ENCODE assay signal across 1 cellular context in the genomic region with DNA sequence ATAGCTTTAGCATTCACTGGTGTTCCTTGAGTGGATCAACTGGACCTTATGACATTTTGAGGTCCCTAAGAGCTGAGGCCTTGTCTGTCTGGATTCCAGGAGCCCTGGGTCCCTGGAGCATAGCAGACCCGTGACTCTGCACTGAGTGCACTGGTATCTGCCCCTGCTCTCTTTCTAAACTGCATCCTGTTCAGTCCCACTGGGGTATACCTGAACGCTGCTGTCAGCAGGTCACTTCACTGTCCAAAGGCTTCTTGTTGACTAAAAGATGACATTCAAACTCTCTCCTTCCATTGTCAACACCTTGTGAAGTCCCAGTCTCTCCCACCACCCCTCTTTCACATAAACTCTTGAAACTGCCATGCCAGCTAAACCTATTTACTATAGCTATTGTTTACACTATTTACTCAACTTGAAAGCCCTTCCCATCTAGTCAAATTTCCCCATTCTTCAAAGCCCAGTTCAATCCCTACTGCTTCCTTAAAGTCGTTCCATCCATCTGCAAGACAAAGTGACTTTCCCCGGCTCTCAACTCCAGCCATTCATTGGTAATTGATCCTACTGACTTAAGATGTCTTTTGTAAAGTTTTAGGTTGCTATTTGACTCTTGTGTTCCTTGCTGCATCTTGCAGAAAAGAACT.
A peak's percentile ranks its signal among the peaks of the same experiment; 100 is the strongest.
TF ChIP-seq lines count a peak whose summit lies in the region.

No MANE protein-coding gene starts in this region.

TF ChIP-seq in H1, 55 proteins besides CTCF, POLR2A, EP300 and RAD21:
- TF ChIP-seq BCL11A (IDR thresholded peaks at IDR 0.05; ENCODE audit: low read depth in 2 of 2, low read length in 2 of 2) (peak in 1 of 2 experiments; percentile 10), ASH2L (IDR thresholded peaks at IDR 0.05; ENCODE audit: low read length) (peak; percentile 40), NANOG (IDR thresholded peaks at IDR 0.05; ENCODE audit: insufficient read depth, low read depth, low read length, poor library complexity, severe bottlenecking) (peak; percentile 98), HDAC6 (IDR thresholded peaks at IDR 0.05; ENCODE audit: low read depth, low read length) (no peak), TEAD4 (IDR thresholded peaks at IDR 0.05; ENCODE audit: low read depth, low read length) (no peak), HDAC2 (IDR thresholded peaks at IDR 0.05; ENCODE audit: borderline replicate concordance in 1 of 2, low read depth in 2 of 2, low read length in 2 of 2) (peak in 1 of 2 experiments; percentile 61; a peak in 1 of 4 replicates), SIN3A (conservative IDR thresholded peaks at IDR 0.05 in 1 of 2, IDR thresholded peaks at IDR 0.05 in 1 of 2; ENCODE audit: low read depth in 1 of 2, low read length in 2 of 2) (no peak), KDM5A (IDR thresholded peaks at IDR 0.05; ENCODE audit: low read length) (no peak), KDM1A (IDR thresholded peaks at IDR 0.05; ENCODE audit: borderline replicate concordance, low read length) (no peak), POLR2AphosphoS5 (IDR thresholded peaks at IDR 0.05; ENCODE audit: low read depth, low read length) (no peak), SP4 (IDR thresholded peaks at IDR 0.05; ENCODE audit: low read length) (no peak), SP1 (IDR thresholded peaks at IDR 0.05; ENCODE audit: low read depth, low read length) (peak; percentile 52; the same call in 1 of the 2 replicates), SIX5 (IDR thresholded peaks at IDR 0.05; ENCODE audit: low read depth, low read length) (no peak), JUN (IDR thresholded peaks at IDR 0.05; ENCODE audit: low read depth, low read length) (no peak), TCF12 (IDR thresholded peaks at IDR 0.05; ENCODE audit: low read depth, low read length) (no peak), TBP (IDR thresholded peaks at IDR 0.05; ENCODE audit: low read depth, low read length) (no peak), BACH1 (IDR thresholded peaks at IDR 0.05; ENCODE audit: low read length) (no peak), POU5F1 (IDR thresholded peaks at IDR 0.05; ENCODE audit: low read depth, low read length) (peak; percentile 81), TAF7 (optimal IDR thresholded peaks at IDR 0.05; ENCODE audit: borderline replicate concordance, low read depth, low read length) (no peak), GTF2F1 (IDR thresholded peaks at IDR 0.05; ENCODE audit: borderline replicate concordance, low read depth, low read length) (no peak), FOSL1 (IDR thresholded peaks at IDR 0.05; ENCODE audit: insufficient read depth, low read depth, low read length) (no peak), RNF2 (IDR thresholded peaks at IDR 0.05; ENCODE audit: borderline replicate concordance, low read depth, low read length, missing control alignments, poor library complexity, severe bottlenecking) (no peak)
- TF ChIP-seq, protein P1, sequence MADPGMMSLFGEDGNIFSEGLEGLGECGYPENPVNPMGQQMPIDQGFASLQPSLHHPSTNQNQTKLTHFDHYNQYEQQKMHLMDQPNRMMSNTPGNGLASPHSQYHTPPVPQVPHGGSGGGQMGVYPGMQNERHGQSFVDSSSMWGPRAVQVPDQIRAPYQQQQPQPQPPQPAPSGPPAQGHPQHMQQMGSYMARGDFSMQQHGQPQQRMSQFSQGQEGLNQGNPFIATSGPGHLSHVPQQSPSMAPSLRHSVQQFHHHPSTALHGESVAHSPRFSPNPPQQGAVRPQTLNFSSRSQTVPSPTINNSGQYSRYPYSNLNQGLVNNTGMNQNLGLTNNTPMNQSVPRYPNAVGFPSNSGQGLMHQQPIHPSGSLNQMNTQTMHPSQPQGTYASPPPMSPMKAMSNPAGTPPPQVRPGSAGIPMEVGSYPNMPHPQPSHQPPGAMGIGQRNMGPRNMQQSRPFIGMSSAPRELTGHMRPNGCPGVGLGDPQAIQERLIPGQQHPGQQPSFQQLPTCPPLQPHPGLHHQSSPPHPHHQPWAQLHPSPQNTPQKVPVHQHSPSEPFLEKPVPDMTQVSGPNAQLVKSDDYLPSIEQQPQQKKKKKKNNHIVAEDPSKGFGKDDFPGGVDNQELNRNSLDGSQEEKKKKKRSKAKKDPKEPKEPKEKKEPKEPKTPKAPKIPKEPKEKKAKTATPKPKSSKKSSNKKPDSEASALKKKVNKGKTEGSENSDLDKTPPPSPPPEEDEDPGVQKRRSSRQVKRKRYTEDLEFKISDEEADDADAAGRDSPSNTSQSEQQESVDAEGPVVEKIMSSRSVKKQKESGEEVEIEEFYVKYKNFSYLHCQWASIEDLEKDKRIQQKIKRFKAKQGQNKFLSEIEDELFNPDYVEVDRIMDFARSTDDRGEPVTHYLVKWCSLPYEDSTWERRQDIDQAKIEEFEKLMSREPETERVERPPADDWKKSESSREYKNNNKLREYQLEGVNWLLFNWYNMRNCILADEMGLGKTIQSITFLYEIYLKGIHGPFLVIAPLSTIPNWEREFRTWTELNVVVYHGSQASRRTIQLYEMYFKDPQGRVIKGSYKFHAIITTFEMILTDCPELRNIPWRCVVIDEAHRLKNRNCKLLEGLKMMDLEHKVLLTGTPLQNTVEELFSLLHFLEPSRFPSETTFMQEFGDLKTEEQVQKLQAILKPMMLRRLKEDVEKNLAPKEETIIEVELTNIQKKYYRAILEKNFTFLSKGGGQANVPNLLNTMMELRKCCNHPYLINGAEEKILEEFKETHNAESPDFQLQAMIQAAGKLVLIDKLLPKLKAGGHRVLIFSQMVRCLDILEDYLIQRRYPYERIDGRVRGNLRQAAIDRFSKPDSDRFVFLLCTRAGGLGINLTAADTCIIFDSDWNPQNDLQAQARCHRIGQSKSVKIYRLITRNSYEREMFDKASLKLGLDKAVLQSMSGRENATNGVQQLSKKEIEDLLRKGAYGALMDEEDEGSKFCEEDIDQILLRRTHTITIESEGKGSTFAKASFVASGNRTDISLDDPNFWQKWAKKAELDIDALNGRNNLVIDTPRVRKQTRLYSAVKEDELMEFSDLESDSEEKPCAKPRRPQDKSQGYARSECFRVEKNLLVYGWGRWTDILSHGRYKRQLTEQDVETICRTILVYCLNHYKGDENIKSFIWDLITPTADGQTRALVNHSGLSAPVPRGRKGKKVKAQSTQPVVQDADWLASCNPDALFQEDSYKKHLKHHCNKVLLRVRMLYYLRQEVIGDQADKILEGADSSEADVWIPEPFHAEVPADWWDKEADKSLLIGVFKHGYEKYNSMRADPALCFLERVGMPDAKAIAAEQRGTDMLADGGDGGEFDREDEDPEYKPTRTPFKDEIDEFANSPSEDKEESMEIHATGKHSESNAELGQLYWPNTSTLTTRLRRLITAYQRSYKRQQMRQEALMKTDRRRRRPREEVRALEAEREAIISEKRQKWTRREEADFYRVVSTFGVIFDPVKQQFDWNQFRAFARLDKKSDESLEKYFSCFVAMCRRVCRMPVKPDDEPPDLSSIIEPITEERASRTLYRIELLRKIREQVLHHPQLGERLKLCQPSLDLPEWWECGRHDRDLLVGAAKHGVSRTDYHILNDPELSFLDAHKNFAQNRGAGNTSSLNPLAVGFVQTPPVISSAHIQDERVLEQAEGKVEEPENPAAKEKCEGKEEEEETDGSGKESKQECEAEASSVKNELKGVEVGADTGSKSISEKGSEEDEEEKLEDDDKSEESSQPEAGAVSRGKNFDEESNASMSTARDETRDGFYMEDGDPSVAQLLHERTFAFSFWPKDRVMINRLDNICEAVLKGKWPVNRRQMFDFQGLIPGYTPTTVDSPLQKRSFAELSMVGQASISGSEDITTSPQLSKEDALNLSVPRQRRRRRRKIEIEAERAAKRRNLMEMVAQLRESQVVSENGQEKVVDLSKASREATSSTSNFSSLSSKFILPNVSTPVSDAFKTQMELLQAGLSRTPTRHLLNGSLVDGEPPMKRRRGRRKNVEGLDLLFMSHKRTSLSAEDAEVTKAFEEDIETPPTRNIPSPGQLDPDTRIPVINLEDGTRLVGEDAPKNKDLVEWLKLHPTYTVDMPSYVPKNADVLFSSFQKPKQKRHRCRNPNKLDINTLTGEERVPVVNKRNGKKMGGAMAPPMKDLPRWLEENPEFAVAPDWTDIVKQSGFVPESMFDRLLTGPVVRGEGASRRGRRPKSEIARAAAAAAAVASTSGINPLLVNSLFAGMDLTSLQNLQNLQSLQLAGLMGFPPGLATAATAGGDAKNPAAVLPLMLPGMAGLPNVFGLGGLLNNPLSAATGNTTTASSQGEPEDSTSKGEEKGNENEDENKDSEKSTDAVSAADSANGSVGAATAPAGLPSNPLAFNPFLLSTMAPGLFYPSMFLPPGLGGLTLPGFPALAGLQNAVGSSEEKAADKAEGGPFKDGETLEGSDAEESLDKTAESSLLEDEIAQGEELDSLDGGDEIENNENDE (IDR thresholded peaks at IDR 0.05; ENCODE audit: insufficient replicate concordance, low read length): peak; percentile 97
- TF ChIP-seq, protein P2, sequence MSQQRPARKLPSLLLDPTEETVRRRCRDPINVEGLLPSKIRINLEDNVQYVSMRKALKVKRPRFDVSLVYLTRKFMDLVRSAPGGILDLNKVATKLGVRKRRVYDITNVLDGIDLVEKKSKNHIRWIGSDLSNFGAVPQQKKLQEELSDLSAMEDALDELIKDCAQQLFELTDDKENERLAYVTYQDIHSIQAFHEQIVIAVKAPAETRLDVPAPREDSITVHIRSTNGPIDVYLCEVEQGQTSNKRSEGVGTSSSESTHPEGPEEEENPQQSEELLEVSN (IDR thresholded peaks at IDR 0.05): no peak
- TF ChIP-seq, protein P3, sequence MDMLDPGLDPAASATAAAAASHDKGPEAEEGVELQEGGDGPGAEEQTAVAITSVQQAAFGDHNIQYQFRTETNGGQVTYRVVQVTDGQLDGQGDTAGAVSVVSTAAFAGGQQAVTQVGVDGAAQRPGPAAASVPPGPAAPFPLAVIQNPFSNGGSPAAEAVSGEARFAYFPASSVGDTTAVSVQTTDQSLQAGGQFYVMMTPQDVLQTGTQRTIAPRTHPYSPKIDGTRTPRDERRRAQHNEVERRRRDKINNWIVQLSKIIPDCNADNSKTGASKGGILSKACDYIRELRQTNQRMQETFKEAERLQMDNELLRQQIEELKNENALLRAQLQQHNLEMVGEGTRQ (IDR thresholded peaks at IDR 0.05; ENCODE audit: low read length): no peak
